ENCODE assay signal across 8 cellular contexts in genomic region chr22:25702046-25702445, GRCh38. TPM values are rescaled to one million over a fixed set of nuclear protein-coding genes. Genes with fewer than 3 reads are reported as not detected.
A peak's percentile ranks its signal among the peaks of the same experiment; 100 is the strongest.
DNase-seq lines count a peak whose midpoint lies in the region; ATAC-seq, FAIRE-seq and TF ChIP-seq lines count a peak whose summit lies in the region.

No MANE protein-coding gene starts in this region.

- H3K27ac ChIP-seq in H9 (ENCODE audit: insufficient read length, low read depth, low read length) (no peak overlapping the region), SK-N-MC (no peak overlapping the region; the same call in 1 of the 2 replicates)

- no peak overlapping the region for H3K27ac Mint-ChIP-seq in H9

- no peak overlapping the region for H2BK12ac ChIP-seq in H9 (ENCODE audit: insufficient read length, low read depth, low read length)

- H3K4me1 ChIP-seq in H9 (ENCODE audit: insufficient read depth, low read length): no peaks in the 10 kb centered on the region

- no peaks in the 10 kb centered on the region for H3K27me3 ChIP-seq in H9 (ENCODE audit: insufficient read depth, low read length)

- no peak overlapping the region for H2AFZ ChIP-seq in H9 (ENCODE audit: low read length)

- H3K4me1 Mint-ChIP-seq in H9: peaks cover 0 to 7% of the 10 kb centered on the region in 2 experiments; a peak in 1 of 4 replicates

- no peak overlapping the region for H2BK120ac ChIP-seq in H9 (ENCODE audit: low read depth, low read length, poor library complexity, severe bottlenecking)

- H3K36me3 Mint-ChIP-seq in H9 (ENCODE audit: insufficient read depth in 1 of 3, low read depth in 3 of 3): peaks cover 0 to 10% (median 5%) of the 10 kb centered on the region in 3 experiments; a peak in 6 of 7 replicates

- no peak overlapping the region for H4K5ac ChIP-seq in H9 (ENCODE audit: insufficient read length, low read depth, low read length)

- peak; percentile 37; the same call in 2 of the 3 replicates for TF ChIP-seq CTCF in H9 (conservative IDR thresholded peaks at IDR 0.05)

- H3K9ac ChIP-seq in H9 (ENCODE audit: extremely low read depth, insufficient read length, low read length): no peak overlapping the region
- H3K9ac ChIP-seq in SK-N-MC (ENCODE audit: insufficient read length): no peak overlapping the region

- no peak overlapping the region for H2AK5ac ChIP-seq in H9 (ENCODE audit: insufficient read length, low read length)

- no peak overlapping the region for H3K56ac ChIP-seq in H9 (ENCODE audit: insufficient read length, low read depth, low read length)

- no peak overlapping the region for H3K4ac ChIP-seq in H9 (ENCODE audit: low read depth, low read length)

- FAIRE-seq in frontal cortex (lab: Jason Lieb, UNC): peak; percentile 91

- no peaks in the 10 kb centered on the region for H3K9me3 ChIP-seq in H9 (ENCODE audit: control insufficient read depth, low read depth, low read length)
- H3K9me3 ChIP-seq in SK-N-MC (ENCODE audit: low read depth, low read length): no peaks in the 10 kb centered on the region

- H3K4me3 ChIP-seq in SK-N-MC: peak overlapping the region; percentile 61

- H3K18ac ChIP-seq in H9 (ENCODE audit: insufficient read length, low read depth, low read length): no peak overlapping the region

- no peak overlapping the region for H3K4me3 Mint-ChIP-seq in H9

- no peak overlapping the region for H3K4me2 ChIP-seq in H9 (ENCODE audit: insufficient read depth, insufficient read length, low read length)

- H4K91ac ChIP-seq in H9 (ENCODE audit: insufficient read length, low read depth, low read length): no peak overlapping the region

- no peak overlapping the region for H3T11ph ChIP-seq in H9 (ENCODE audit: low read length)

- in situ Hi-C loops in ACHN (cut with HindIII; ENCODE audit: low pct_ligation_motif_present, low pct_unique_long_range_greater_than_20kb, low sequenced_read_pairs): no loop called here

- H3K27me3 Mint-ChIP-seq in H9 (ENCODE audit: low read depth): no peaks in the 10 kb centered on the region

- H4K20me1 ChIP-seq in H9 (ENCODE audit: control insufficient read depth, insufficient read depth, insufficient read length): no peaks in the 10 kb centered on the region

- H3K9me3 Mint-ChIP-seq in H9: no peaks in the 10 kb centered on the region

- H2BK5ac ChIP-seq in H9 (ENCODE audit: insufficient read length, low read length): no peak overlapping the region

- H3K36me3 ChIP-seq in SK-N-MC (ENCODE audit: insufficient read depth, low read length): no peaks in the 10 kb centered on the region

- no peak overlapping the region for H4K8ac ChIP-seq in H9 (replicated peaks; ENCODE audit: insufficient read length, low read depth, low read length)

- no peak overlapping the region for H2BK20ac ChIP-seq in H9 (ENCODE audit: low read depth, low read length, poor library complexity, severe bottlenecking)

- no peak overlapping the region for H3K14ac ChIP-seq in H9 (ENCODE audit: insufficient read depth, low read length)

- H3K23ac ChIP-seq in H9 (ENCODE audit: insufficient read length, low read depth, low read length): no peak overlapping the region

- DNase-seq in ACHN: peak; percentile 22
- DNase-seq in H9: no peak
- DNase-seq in SK-N-MC (ENCODE audit: low read depth, low spot score): no peak
- DNase-seq in frontal cortex (ENCODE audit: low spot score in 2 of 2): peak in 1 of 2 donors; percentile 4

- no peaks in the 10 kb centered on the region for H3K79me2 ChIP-seq in H9 (ENCODE audit: insufficient read depth, low read length)

- no peak overlapping the region for H2BK15ac ChIP-seq in H9 (ENCODE audit: low read depth, low read length)

- ATAC-seq in esophagus mucosa (no peak), HG02981 (IDR thresholded peaks at IDR 0.05; ENCODE audit: unreplicated experiment) (no peak), GM18873 (IDR thresholded peaks at IDR 0.05; ENCODE audit: low FRiP score, unreplicated experiment) (no peak), GM18511 (IDR thresholded peaks at IDR 0.05; ENCODE audit: unreplicated experiment) (no peak)

- no peaks in the 10 kb centered on the region for H3K79me1 ChIP-seq in H9 (ENCODE audit: insufficient read depth, low read depth, low read length, poor library complexity, severe bottlenecking)

- H3K23me2 ChIP-seq in H9 (ENCODE audit: insufficient read length, low read depth, low read length, poor library complexity, severe bottlenecking): no peaks in the 10 kb centered on the region

RNA-seq across cellular contexts. Expression of gene MYO18B, which starts 39.9 kb away (rescaled TPM):
- total RNA-seq in H9 (2021): 0.26 and 0.46 TPM in 2 replicates
- not detected for total RNA-seq in frontal cortex
- 0.16 TPM for total RNA-seq in esophagus mucosa
